ENCODE assay signal across 11 cellular contexts in the genomic region with DNA sequence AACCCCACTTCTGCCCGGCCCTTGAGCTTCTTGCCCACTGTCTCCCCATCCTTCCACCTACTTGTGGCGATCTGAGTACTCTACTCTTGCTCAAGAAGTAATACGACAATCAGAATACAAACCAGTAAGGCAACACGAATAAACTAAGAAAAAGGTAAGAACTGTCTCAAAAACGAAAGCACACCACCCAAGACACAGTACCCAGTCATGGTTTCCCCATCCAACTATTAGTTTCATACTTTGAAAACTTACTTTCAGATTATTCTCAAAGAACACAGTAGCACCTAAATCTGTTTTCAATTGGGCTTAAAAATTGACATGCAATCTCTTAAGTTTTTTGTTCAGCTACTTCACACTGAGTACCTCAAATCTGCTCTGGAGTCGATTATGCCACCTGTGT. TPM values are rescaled to one million over a fixed set of nuclear protein-coding genes. Genes with fewer than 3 reads are reported as not detected.
DNase-seq lines count a peak whose midpoint lies in the region; ATAC-seq and TF ChIP-seq lines count a peak whose summit lies in the region.
"Had no signal": no experiment of that assay in that cellular context is flagged by ENCODE, and none has a peak within 500 bp of the region (broad histone marks: within the 10 kb centered on the region; RNA-seq: fewer than 3 reads in every experiment).

No MANE protein-coding gene starts in this region.

- peak overlapping the region; percentile 48 for H3K27ac ChIP-seq in C4-2B
- no peak overlapping the region for H3K27ac ChIP-seq in naive thymus-derived CD4-positive, alpha-beta T cell (ENCODE audit: low read depth, low read length)

- CTCF ChIA-PET in naive thymus-derived CD4-positive, alpha-beta T cell (lab: Charles Lee): no interaction called here

- peaks cover 11% of the 10 kb centered on the region for H3K4me1 Mint-ChIP-seq in activated T-helper 2 cell treated with anti-CD3 and anti-CD28 coated beads, Interferon-gamma antibody, Interleukin-2, Interleukin-4, amounts not matched to agents 10 μg/mL and 5 μg/mL and 100 μg/mL, durations not matched to agents 14 hours and 24 hours and 36 hours (ENCODE audit: low read depth)
- H3K4me1 Mint-ChIP-seq in naive thymus-derived CD4-positive, alpha-beta T cell: peaks cover 0 to 11% (median 0%) of the 10 kb centered on the region in 7 donors

- ATAC-seq in GM18867 (IDR thresholded peaks at IDR 0.05; ENCODE audit: unreplicated experiment): peak; percentile 70
- no peak for ATAC-seq in naive thymus-derived CD4-positive, alpha-beta T cell
- ATAC-seq in HG03097 (IDR thresholded peaks at IDR 0.05; ENCODE audit: low FRiP score, unreplicated experiment): no peak

- H3K4me3 Mint-ChIP-seq in activated T-helper 2 cell treated with anti-CD3 and anti-CD28 coated beads, Interferon-gamma antibody, Interleukin-2, Interleukin-4, amounts not matched to agents 10 μg/mL and 5 μg/mL and 100 μg/mL, durations not matched to agents 14 hours and 24 hours and 36 hours (ENCODE audit: low read depth): no peak overlapping the region
- no peak overlapping the region for H3K4me3 Mint-ChIP-seq in naive thymus-derived CD4-positive, alpha-beta T cell
- H3K4me3 Mint-ChIP-seq: dendritic cell treated with granulocyte-macrophage colony-stimulating factor and Interleukin-4, amounts not matched to agents 40 ng/mL and 50 ng/mL, for 4 days had no signal

- H3K27me3 ChIP-seq in naive thymus-derived CD4-positive, alpha-beta T cell (ENCODE audit: control insufficient read depth in 2 of 2, insufficient read depth in 2 of 2, low read length in 2 of 2): no peaks in the 10 kb centered on the region
- no peaks in the 10 kb centered on the region for H3K27me3 ChIP-seq in BE2C

- DNase-seq in activated T-helper 2 cell treated with anti-CD3 and anti-CD28 coated beads, Interferon-gamma antibody, Interleukin-2, Interleukin-4, amounts not matched to agents 10 μg/mL and 5 μg/mL and 100 μg/mL, durations not matched to agents 14 hours and 24 hours and 36 hours (ENCODE audit: low spot score): no peak
- DNase-seq in naive thymus-derived CD4-positive, alpha-beta T cell: no peak
- DNase-seq in NCI-H524 treated with DMSO at 0.1 percent for 48 hours (lab: John Stamatoyannopoulos, UW) (no peak), BE2C (no peak)
- DNase-seq: stimulated activated CD4-positive, alpha-beta T cell treated with anti-CD3 and anti-CD28 coated beads, Interleukin-4, amount 100 ng/mL, for 24 hours; stimulated activated naive CD4-positive, alpha-beta T cell; T1000 had no signal

- POLR2A ChIA-PET in naive thymus-derived CD4-positive, alpha-beta T cell (lab: Charles Lee): interaction anchor here (0.6 kb wide), 1 partner anchor 23 kb away, joined by 3 read pairs; no protein-coding TSS in a partner anchor

- peaks cover 78% of the 10 kb centered on the region for H3K36me3 Mint-ChIP-seq in activated T-helper 2 cell treated with anti-CD3 and anti-CD28 coated beads, Interferon-gamma antibody, Interleukin-2, Interleukin-4, amounts not matched to agents 10 μg/mL and 5 μg/mL and 100 μg/mL, durations not matched to agents 14 hours and 24 hours and 36 hours (ENCODE audit: low read depth)
- peaks cover 3 to 25% (median 7%) of the 10 kb centered on the region in 5 donors for H3K36me3 Mint-ChIP-seq in naive thymus-derived CD4-positive, alpha-beta T cell

- intact Hi-C loops in activated T-helper 2 cell treated with anti-CD3 and anti-CD28 coated beads, Interferon-gamma antibody, Interleukin-2, Interleukin-4, amounts not matched to agents 10 μg/mL and 5 μg/mL and 100 μg/mL, durations not matched to agents 14 hours and 24 hours and 36 hours (cut with micrococcal nuclease): no loop called here
- intact Hi-C loops in naive thymus-derived CD4-positive, alpha-beta T cell (cut with micrococcal nuclease): loop anchor here in 1 of 2 donors (1.0 kb wide), 2 partner anchors 43 to 84 kb away; no protein-coding TSS in a partner anchor

- no peaks in the 10 kb centered on the region for H3K9me3 Mint-ChIP-seq in activated T-helper 2 cell treated with anti-CD3 and anti-CD28 coated beads, Interferon-gamma antibody, Interleukin-2, Interleukin-4, amounts not matched to agents 10 μg/mL and 5 μg/mL and 100 μg/mL, durations not matched to agents 14 hours and 24 hours and 36 hours
- H3K9me3 Mint-ChIP-seq in naive thymus-derived CD4-positive, alpha-beta T cell: no peaks in the 10 kb centered on the region
- H3K9me3 Mint-ChIP-seq: dendritic cell treated with granulocyte-macrophage colony-stimulating factor and Interleukin-4, amounts not matched to agents 40 ng/mL and 50 ng/mL, for 4 days had no signal

- H3K36me3 ChIP-seq in naive thymus-derived CD4-positive, alpha-beta T cell (ENCODE audit: control insufficient read depth in 2 of 3, insufficient read depth in 3 of 3, low read length in 3 of 3): peaks cover 3 to 40% (median 3%) of the 10 kb centered on the region in 3 experiments
- H3K36me3 ChIP-seq in BE2C: peaks cover 92% of the 10 kb centered on the region

- peak overlapping the region; percentile 64 for H3K27ac Mint-ChIP-seq in activated T-helper 2 cell treated with anti-CD3 and anti-CD28 coated beads, Interferon-gamma antibody, Interleukin-2, Interleukin-4, amounts not matched to agents 10 μg/mL and 5 μg/mL and 100 μg/mL, durations not matched to agents 14 hours and 24 hours and 36 hours
- peak overlapping the region in 5 of 9 donors; percentile 17 to 73 (median 53) for H3K27ac Mint-ChIP-seq in naive thymus-derived CD4-positive, alpha-beta T cell
- H3K27ac Mint-ChIP-seq: dendritic cell treated with granulocyte-macrophage colony-stimulating factor and Interleukin-4, amounts not matched to agents 40 ng/mL and 50 ng/mL, for 4 days had no signal

- no peaks in the 10 kb centered on the region for H3K4me1 ChIP-seq in naive thymus-derived CD4-positive, alpha-beta T cell (ENCODE audit: control insufficient read depth in 2 of 2, insufficient read depth in 2 of 2, low read length in 2 of 2)
- peaks cover 24% of the 10 kb centered on the region for H3K4me1 ChIP-seq in BE2C

- no peaks in the 10 kb centered on the region for H3K9me3 ChIP-seq in naive thymus-derived CD4-positive, alpha-beta T cell (ENCODE audit: control insufficient read depth in 2 of 3, low read length in 3 of 3)
- no peaks in the 10 kb centered on the region for H3K9me3 ChIP-seq in BE2C

- H3K4me3 ChIP-seq in naive thymus-derived CD4-positive, alpha-beta T cell (ENCODE audit: low read length): no peak overlapping the region
- no peak overlapping the region for H3K4me3 ChIP-seq in BE2C (ENCODE audit: low read depth, low read length)

- H3K27me3 Mint-ChIP-seq in activated T-helper 2 cell treated with anti-CD3 and anti-CD28 coated beads, Interferon-gamma antibody, Interleukin-2, Interleukin-4, amounts not matched to agents 10 μg/mL and 5 μg/mL and 100 μg/mL, durations not matched to agents 14 hours and 24 hours and 36 hours (ENCODE audit: low read depth): no peaks in the 10 kb centered on the region
- H3K27me3 Mint-ChIP-seq in naive thymus-derived CD4-positive, alpha-beta T cell: no peaks in the 10 kb centered on the region
- H3K27me3 Mint-ChIP-seq: dendritic cell treated with granulocyte-macrophage colony-stimulating factor and Interleukin-4, amounts not matched to agents 40 ng/mL and 50 ng/mL, for 4 days had no signal

- TF ChIP-seq CTCF in C4-2B (conservative IDR thresholded peaks at IDR 0.05) (no peak), BE2C (IDR thresholded peaks at IDR 0.05; ENCODE audit: low read depth, low read length) (no peak)

RNA-seq across cellular contexts. Expression of gene GINS2, which starts 13.9 kb away (rescaled TPM):
- total RNA-seq in activated T-helper 2 cell treated with anti-CD3 and anti-CD28 coated beads, Interferon-gamma antibody, Interleukin-2, Interleukin-4, amounts not matched to agents 10 μg/mL and 5 μg/mL and 100 μg/mL, durations not matched to agents 14 hours and 24 hours and 36 hours: 66.8 and 66.9 TPM in 2 replicates
- 10 to 100 TPM in 1 of 5 experiments, 1 to 10 TPM in 4; 1.0 to 43.6 (median 1.9) TPM for total RNA-seq in naive thymus-derived CD4-positive, alpha-beta T cell
- 1 to 10 TPM; 1.3 to 2.1 TPM for polyA plus RNA-seq in naive thymus-derived CD4-positive, alpha-beta T cell
- 6.0 TPM for polyA plus RNA-seq in BE2C (2012; ENCODE audit: insufficient read depth, insufficient read length, low read depth)
